8 cellular contexts compared by ENCODE assay signal in the genomic region with DNA sequence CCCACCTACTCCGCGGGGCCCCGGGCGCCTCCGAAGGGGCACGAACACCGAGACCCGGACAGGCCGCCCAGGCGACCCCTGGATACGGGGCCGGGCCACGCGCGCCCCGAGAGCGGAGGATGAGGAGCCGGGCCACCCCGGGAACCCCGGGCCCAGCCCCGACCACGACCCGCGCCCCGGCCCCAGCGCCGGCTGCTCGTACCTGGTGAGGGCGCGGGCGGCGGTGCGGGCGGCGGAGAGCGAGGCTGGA. TPM values are rescaled to one million over a fixed set of nuclear protein-coding genes. Genes with fewer than 3 reads are reported as not detected.
DNase-seq lines count a peak whose midpoint lies in the region; ATAC-seq and TF ChIP-seq lines count a peak whose summit lies in the region.

No MANE protein-coding gene starts in this region.

- H3K9ac ChIP-seq in subcutaneous abdominal adipose tissue (ENCODE audit: low read length in 5 of 5), result peak overlapping the region in 3 of 5 donors; percentile 44 to 73 (median 59)

- DNase-seq in cardiac muscle cell (ENCODE audit: low read depth in 1 of 2, low spot score in 1 of 2) (no peak), left ventricle myocardium superior (no peak), WERI-Rb-1 (no peak), AML-193 (lab: John Stamatoyannopoulos, UW) (no peak), SHP77 treated with DMSO at 0.1 percent for 48 hours (lab: John Stamatoyannopoulos, UW) (no peak)

- H3K4me3 ChIP-seq in cardiac muscle cell, result peak overlapping the region; percentile 90
- peak overlapping the region; percentile 73 for H3K4me3 ChIP-seq in WERI-Rb-1 (ENCODE audit: low read depth, low read length)
- peak overlapping the region; percentile 56 for H3K4me3 ChIP-seq in iPS-11a (ENCODE audit: low read depth, low read length)
- peak overlapping the region in 4 of 5 donors; percentile 61 to 79 (median 68) for H3K4me3 ChIP-seq in subcutaneous abdominal adipose tissue (ENCODE audit: low read depth in 1 of 5, low read length in 5 of 5)

- H3K4me1 ChIP-seq in cardiac muscle cell (ENCODE audit: low read depth) (peaks cover 7% of the 10 kb centered on the region), subcutaneous abdominal adipose tissue (ENCODE audit: control insufficient read depth in 5 of 5, insufficient read depth in 5 of 5, low read length in 5 of 5) (peaks cover 5 to 82% (median 76%) of the 10 kb centered on the region in 5 donors)

- no peaks in the 10 kb centered on the region for H3K9me3 ChIP-seq in cardiac muscle cell (ENCODE audit: low read depth)
- peaks cover 2% of the 10 kb centered on the region for H3K9me3 ChIP-seq in WERI-Rb-1 (ENCODE audit: severe bottlenecking)
- no peaks in the 10 kb centered on the region for H3K9me3 ChIP-seq in subcutaneous abdominal adipose tissue (ENCODE audit: control insufficient read depth in 5 of 5, low read length in 5 of 5)

- TF ChIP-seq CTCF in cardiac muscle cell (IDR thresholded peaks at IDR 0.05; ENCODE audit: low read depth, low read length), result no peak
- TF ChIP-seq CTCF in WERI-Rb-1 (IDR thresholded peaks at IDR 0.05; ENCODE audit: low read depth, low read length), result no peak

- intact Hi-C loops in left ventricle myocardium superior (cut with micrococcal nuclease), result no loop called here

- H3K36me3 ChIP-seq in cardiac muscle cell (peaks cover 20% of the 10 kb centered on the region), WERI-Rb-1 (peaks cover 52% of the 10 kb centered on the region), subcutaneous abdominal adipose tissue (ENCODE audit: control insufficient read depth in 5 of 5, insufficient read depth in 5 of 5, low read length in 5 of 5) (peaks cover 0 to 28% (median 21%) of the 10 kb centered on the region in 5 donors)

- H3K27me3 ChIP-seq in cardiac muscle cell (no peaks in the 10 kb centered on the region), WERI-Rb-1 (ENCODE audit: insufficient read depth, low read depth, severe bottlenecking) (no peaks in the 10 kb centered on the region), subcutaneous abdominal adipose tissue (ENCODE audit: control insufficient read depth in 5 of 5, insufficient read depth in 4 of 5, low read length in 5 of 5) (no peaks in the 10 kb centered on the region)

- ATAC-seq in left ventricle myocardium superior (no peak), GM21723 (IDR thresholded peaks at IDR 0.05; ENCODE audit: unreplicated experiment) (no peak)

- H3K27ac ChIP-seq in cardiac muscle cell (peak overlapping the region; percentile 98), WERI-Rb-1 (peak overlapping the region; percentile 97), subcutaneous abdominal adipose tissue (ENCODE audit: low read depth, low read length) (peak overlapping the region; percentile 57)

RNA-seq across cellular contexts. Expression of a gene that starts 0.2 kb away (rescaled TPM):
- 276 and 279 TPM in 2 replicates for total RNA-seq in cardiac muscle cell
- 61.8 and 85.9 TPM in 2 replicates for polyA plus RNA-seq in cardiac muscle cell
- 17.0 TPM for total RNA-seq in left ventricle myocardium superior

RNA-seq across cellular contexts. Expression of a gene that starts 32.2 kb away (rescaled TPM):
- total RNA-seq in cardiac muscle cell, result 109 and 184 TPM in 2 replicates
- 183 and 196 TPM in 2 replicates for polyA plus RNA-seq in cardiac muscle cell
- total RNA-seq in left ventricle myocardium superior, result 67.7 TPM

RNA-seq across cellular contexts. Expression of a gene that starts 46.1 kb away (rescaled TPM):
- total RNA-seq in cardiac muscle cell (231 and 235 TPM in 2 replicates), left ventricle myocardium superior (90.6 TPM)
- 223 and 257 TPM in 2 replicates for polyA plus RNA-seq in cardiac muscle cell

RNA-seq across cellular contexts. Expression of a gene that starts 46.2 kb away (rescaled TPM):
- total RNA-seq in cardiac muscle cell, result 94.6 and 104 TPM in 2 replicates
- 91.0 and 98.3 TPM in 2 replicates for polyA plus RNA-seq in cardiac muscle cell
- total RNA-seq in left ventricle myocardium superior, result 21.8 TPM

Comparison
In these comparisons a context has a peak if more than half of its experiments do, and no peak if none do; other contexts are left out.
1. RNA of a gene that starts 0.2 kb away (total RNA-seq): 276 to 279 TPM in cardiac muscle cell; 17.0 TPM in left ventricle myocardium superior (single experiment); every median in the first group is over 10 times any median in the second.
2. Peak in every context shown above with its lines, with median percentiles within 50 percentile points of each other: H3K27ac ChIP-seq and H3K4me3 ChIP-seq.